7 cellular contexts compared by ENCODE assay signal in genomic region chr14:47988175-47988574, GRCh38.
"Had no signal": no experiment of that assay in that cellular context is flagged by ENCODE, and none has a peak within 500 bp of the region (broad histone marks: within the 10 kb centered on the region; RNA-seq: fewer than 3 reads in every experiment).

No MANE protein-coding gene starts in this region.

- H2AFZ ChIP-seq: GM23338 had no signal

- H3K9ac ChIP-seq: KMS-11 had no signal

- ATAC-seq: GM23338, HepG2 had no signal

- H3K27ac ChIP-seq: HL-60, KMS-11 had no signal

- H3K4me2 ChIP-seq: GM23338, KMS-11 had no signal

- H3K4me3 ChIP-seq: GM23338 had no signal

- DNase-seq: H9, HCEC 1CT, KBM-7 had no signal
